ENCODE assay signal across 22 cellular contexts in genomic region chr22:35577799-35578659, GRCh38. TPM values are rescaled to one million over a fixed set of nuclear protein-coding genes. Genes with fewer than 3 reads are reported as not detected.
DNase-seq lines count a peak whose midpoint lies in the region; ATAC-seq and TF ChIP-seq lines count a peak whose summit lies in the region.
"Had no signal": no experiment of that assay in that cellular context is flagged by ENCODE, and none has a peak within 500 bp of the region (broad histone marks: within the 10 kb centered on the region; RNA-seq: fewer than 3 reads in every experiment).

No MANE protein-coding gene starts in this region.

- intact Hi-C loops in left ventricle myocardium inferior (cut with micrococcal nuclease) (no loop called here), Right ventricle myocardium inferior (cut with DNase I) (no loop called here)

- peaks cover 7% of the 10 kb centered on the region for H3K27me3 Mint-ChIP-seq in glutamatergic neuron (ENCODE audit: unreplicated experiment)

- H3K36me3 Mint-ChIP-seq in glutamatergic neuron (ENCODE audit: unreplicated experiment) = no peaks in the 10 kb centered on the region
- H3K36me3 Mint-ChIP-seq: CD8-positive, alpha-beta T cell had no signal

- ATAC-seq in Right ventricle myocardium inferior = no peak
- no peak for ATAC-seq in GM21390 (IDR thresholded peaks at IDR 0.05; ENCODE audit: unreplicated experiment)
- no peak for ATAC-seq in GM19463 (IDR thresholded peaks at IDR 0.05; ENCODE audit: unreplicated experiment)
- ATAC-seq: A549; CD8-positive, alpha-beta T cell; GM12878; GM23338; HCT116 had no signal

- TF ChIP-seq CTCF in left ventricle myocardium inferior (IDR thresholded peaks at IDR 0.05; ENCODE audit: borderline replicate concordance) (no peak), glutamatergic neuron (IDR thresholded peaks at IDR 0.05; ENCODE audit: partially characterized antibody, unreplicated experiment) (no peak)

- H3K9me3 Mint-ChIP-seq in glutamatergic neuron (ENCODE audit: unreplicated experiment) = peaks cover 2% of the 10 kb centered on the region
- H3K9me3 Mint-ChIP-seq: CD8-positive, alpha-beta T cell; GM23338 had no signal

- H3K27ac ChIP-seq in left ventricle myocardium inferior (replicated peaks) = peak overlapping the region; percentile 68
- peak overlapping the region; percentile 13 for H3K27ac ChIP-seq in skeletal muscle tissue (ENCODE audit: low read depth, low read length)
- H3K27ac ChIP-seq: 22Rv1, A549 had no signal

- no peaks in the 10 kb centered on the region for H3K9me3 ChIP-seq in left ventricle myocardium inferior (replicated peaks)
- H3K9me3 ChIP-seq in skeletal muscle tissue (ENCODE audit: control insufficient read depth in 3 of 3, low read length in 3 of 3) = no peaks in the 10 kb centered on the region
- H3K9me3 ChIP-seq: A549 had no signal

- H3K4me3 ChIP-seq in left ventricle myocardium inferior (no peak overlapping the region), skeletal muscle tissue (ENCODE audit: low read length in 3 of 3) (no peak overlapping the region)
- H3K4me3 ChIP-seq: A549, GM12878, GM23338 had no signal

- H3K4me3 Mint-ChIP-seq in glutamatergic neuron (ENCODE audit: unreplicated experiment) = peak overlapping the region; percentile 3
- H3K4me3 Mint-ChIP-seq: CD8-positive, alpha-beta T cell; GM23338 had no signal

- DNase-seq in left ventricle myocardium inferior (no peak), Right ventricle myocardium inferior (ENCODE audit: missing footprints) (no peak), glutamatergic neuron (no peak), NCI-H1417 treated with DMSO at 0.1 percent for 48 hours (lab: John Stamatoyannopoulos, UW) (no peak)
- DNase-seq: AML-193; Calu3; CD8-positive, alpha-beta T cell; DMS 273 treated with DMSO at 0.1 percent for 48 hours; DMS53; DND-41; EL; H7; KG1 had no signal

- H3K4me1 Mint-ChIP-seq in glutamatergic neuron (ENCODE audit: low read depth, unreplicated experiment) = no peaks in the 10 kb centered on the region
- H3K4me1 Mint-ChIP-seq: GM23338 had no signal

- H3K27me3 ChIP-seq in left ventricle myocardium inferior (ENCODE audit: low read depth) (peaks cover 3% of the 10 kb centered on the region), skeletal muscle tissue (ENCODE audit: control insufficient read depth in 3 of 3, insufficient read depth in 3 of 3, low read length in 3 of 3) (peaks cover 0 to 3% (median 0%) of the 10 kb centered on the region in 3 donors)

- H3K36me3 ChIP-seq in left ventricle myocardium inferior (no peaks in the 10 kb centered on the region), skeletal muscle tissue (ENCODE audit: control insufficient read depth in 3 of 3, insufficient read depth in 3 of 3, low read length in 3 of 3) (no peaks in the 10 kb centered on the region)

- H3K4me1 ChIP-seq in left ventricle myocardium inferior (peaks cover 11% of the 10 kb centered on the region), skeletal muscle tissue (ENCODE audit: control insufficient read depth in 3 of 3, insufficient read depth in 3 of 3, low read length in 3 of 3) (peaks cover 0 to 10% (median 9%) of the 10 kb centered on the region in 3 donors)

- H3K27ac Mint-ChIP-seq in glutamatergic neuron (ENCODE audit: unreplicated experiment) = no peak overlapping the region
- H3K27ac Mint-ChIP-seq: CD8-positive, alpha-beta T cell; GM23338 had no signal

- H3K9ac ChIP-seq in skeletal muscle tissue (ENCODE audit: low read depth in 1 of 3, low read length in 3 of 3) = no peak overlapping the region

RNA-seq across cellular contexts. Expression of gene RASD2, which starts 37.4 kb away (rescaled TPM):
- 5.0 TPM for total RNA-seq in left ventricle myocardium inferior
- total RNA-seq in Right ventricle myocardium inferior = 9.5 TPM
- total RNA-seq in glutamatergic neuron (ENCODE audit: unreplicated experiment) = 0.20 TPM
- total RNA-seq in skeletal muscle tissue = 1.0 TPM
- total RNA-seq: G401, GM12878 had no signal

RNA-seq across cellular contexts. Expression of gene MB, which starts 39.1 kb away (rescaled TPM):
- total RNA-seq in left ventricle myocardium inferior (16,708 TPM), Right ventricle myocardium inferior (17,829 TPM), glutamatergic neuron (ENCODE audit: unreplicated experiment) (not detected), skeletal muscle tissue (84.5 TPM)
- total RNA-seq: Calu3; CD8-positive, alpha-beta T cell; G401; GM23338 had no signal

Comparison
In these comparisons a context has a peak if more than half of its experiments do, and no peak if none do; other contexts are left out.
1. RNA of gene MB, which starts 39.1 kb away (total RNA-seq): 17,829 TPM in Right ventricle myocardium inferior (single experiment) and 16,708 TPM in left ventricle myocardium inferior (single experiment); 84.5 TPM in skeletal muscle tissue (single experiment) and not detected in glutamatergic neuron (single experiment); every median in the first group is over 100 times any median in the second.